Comparison of ENCODE assay signal across 1 cellular context in genomic region chr6:138570716-138571020, GRCh38.
A peak's percentile ranks its signal among the peaks of the same experiment; 100 is the strongest.
TF ChIP-seq lines count a peak whose summit lies in the region.

No MANE protein-coding gene starts in this region.

TF ChIP-seq in HepG2, 621 proteins besides CTCF, POLR2A, EP300 and RAD21 (continued from another document):
- TF ChIP-seq POLR2G (IDR thresholded peaks at IDR 0.05; ENCODE audit: low read depth, low read length), result peak; percentile 28; the same call in 1 of the 2 replicates
- TF ChIP-seq MAX (IDR thresholded peaks at IDR 0.05), result 0 out of 2 replicates have a peak, but pooled peaks have one; percentile 32
- peak; percentile 15; the same call in 1 of the 2 replicates for TF ChIP-seq ELF3 (CRISPR knock-in tag; IDR thresholded peaks at IDR 0.05)
- no peak for TF ChIP-seq FUBP1 (CRISPR knock-in tag; IDR thresholded peaks at IDR 0.05; ENCODE audit: borderline replicate concordance)
- 0 out of 2 replicates have a peak, but pooled peaks have one; percentile 1 for TF ChIP-seq YEATS4 (CRISPR knock-in tag; IDR thresholded peaks at IDR 0.05; ENCODE audit: borderline replicate concordance)
- 0 out of 2 replicates have a peak, but pooled peaks have one; percentile 9 for TF ChIP-seq ZNF343 (CRISPR knock-in tag; IDR thresholded peaks at IDR 0.05)
- TF ChIP-seq GFI1 (CRISPR knock-in tag; IDR thresholded peaks at IDR 0.05; ENCODE audit: borderline replicate concordance), result 0 out of 2 replicates have a peak, but pooled peaks have one; percentile 8
- TF ChIP-seq ZNF160 (CRISPR knock-in tag; IDR thresholded peaks at IDR 0.05), result no peak
- TF ChIP-seq SOX13 (IDR thresholded peaks at IDR 0.05), result no peak
- TF ChIP-seq SOX13 (CRISPR knock-in tag; conservative IDR thresholded peaks at IDR 0.05 in 1 of 2, IDR thresholded peaks at IDR 0.05 in 1 of 2), result peak in 1 of 2 experiments; percentile 25; a peak in 1 of 4 replicates
- TF ChIP-seq ZC3H4 (CRISPR knock-in tag; IDR thresholded peaks at IDR 0.05; ENCODE audit: borderline replicate concordance), result 0 out of 2 replicates have a peak, but pooled peaks have one; percentile 43
- TF ChIP-seq ZSCAN9 (CRISPR knock-in tag; IDR thresholded peaks at IDR 0.05; ENCODE audit: borderline replicate concordance), result 0 out of 2 replicates have a peak, but pooled peaks have one; percentile 19
- no peak for TF ChIP-seq ZNF563 (CRISPR knock-in tag; IDR thresholded peaks at IDR 0.05)
- TF ChIP-seq, protein P1, sequence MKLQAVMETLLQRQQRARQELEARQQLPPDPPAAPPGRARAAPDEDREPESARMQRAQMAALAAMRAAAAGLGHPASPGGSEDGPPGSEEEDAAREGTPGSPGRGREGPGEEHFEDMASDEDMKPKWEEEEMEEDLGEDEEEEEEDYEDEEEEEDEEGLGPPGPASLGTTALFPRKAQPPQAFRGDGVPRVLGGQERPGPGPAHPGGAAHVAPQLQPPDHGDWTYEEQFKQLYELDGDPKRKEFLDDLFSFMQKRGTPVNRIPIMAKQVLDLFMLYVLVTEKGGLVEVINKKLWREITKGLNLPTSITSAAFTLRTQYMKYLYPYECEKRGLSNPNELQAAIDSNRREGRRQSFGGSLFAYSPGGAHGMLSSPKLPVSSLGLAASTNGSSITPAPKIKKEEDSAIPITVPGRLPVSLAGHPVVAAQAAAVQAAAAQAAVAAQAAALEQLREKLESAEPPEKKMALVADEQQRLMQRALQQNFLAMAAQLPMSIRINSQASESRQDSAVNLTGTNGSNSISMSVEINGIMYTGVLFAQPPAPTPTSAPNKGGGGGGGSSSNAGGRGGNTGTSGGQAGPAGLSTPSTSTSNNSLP (IDR thresholded peaks at IDR 0.05; ENCODE audit: low read depth, low read length), result 0 out of 2 replicates have a peak, but pooled peaks have one; percentile 39
- no peak for TF ChIP-seq CREM (IDR thresholded peaks at IDR 0.05)
- no peak for TF ChIP-seq CREM (CRISPR knock-in tag; IDR thresholded peaks at IDR 0.05)
- TF ChIP-seq, protein P2, sequence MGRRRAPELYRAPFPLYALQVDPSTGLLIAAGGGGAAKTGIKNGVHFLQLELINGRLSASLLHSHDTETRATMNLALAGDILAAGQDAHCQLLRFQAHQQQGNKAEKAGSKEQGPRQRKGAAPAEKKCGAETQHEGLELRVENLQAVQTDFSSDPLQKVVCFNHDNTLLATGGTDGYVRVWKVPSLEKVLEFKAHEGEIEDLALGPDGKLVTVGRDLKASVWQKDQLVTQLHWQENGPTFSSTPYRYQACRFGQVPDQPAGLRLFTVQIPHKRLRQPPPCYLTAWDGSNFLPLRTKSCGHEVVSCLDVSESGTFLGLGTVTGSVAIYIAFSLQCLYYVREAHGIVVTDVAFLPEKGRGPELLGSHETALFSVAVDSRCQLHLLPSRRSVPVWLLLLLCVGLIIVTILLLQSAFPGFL (CRISPR knock-in tag; IDR thresholded peaks at IDR 0.05), result no peak
- TF ChIP-seq ADNP (CRISPR knock-in tag; IDR thresholded peaks at IDR 0.05), result no peak
- peak; percentile 18 for TF ChIP-seq ZNF18 (CRISPR knock-in tag; IDR thresholded peaks at IDR 0.05; ENCODE audit: insufficient replicate concordance)
- TF ChIP-seq ZBED4 (CRISPR knock-in tag; IDR thresholded peaks at IDR 0.05; ENCODE audit: borderline replicate concordance), result 0 out of 2 replicates have a peak, but pooled peaks have one; percentile 10
- peak; percentile 6; the same call in 1 of the 2 replicates for TF ChIP-seq HOMEZ (CRISPR knock-in tag; IDR thresholded peaks at IDR 0.05; ENCODE audit: low read depth)
- TF ChIP-seq MLX (CRISPR knock-in tag; IDR thresholded peaks at IDR 0.05), result 0 out of 2 replicates have a peak, but pooled peaks have one; percentile 1
